ENCODE assay signal across 1 cellular context in the genomic region with DNA sequence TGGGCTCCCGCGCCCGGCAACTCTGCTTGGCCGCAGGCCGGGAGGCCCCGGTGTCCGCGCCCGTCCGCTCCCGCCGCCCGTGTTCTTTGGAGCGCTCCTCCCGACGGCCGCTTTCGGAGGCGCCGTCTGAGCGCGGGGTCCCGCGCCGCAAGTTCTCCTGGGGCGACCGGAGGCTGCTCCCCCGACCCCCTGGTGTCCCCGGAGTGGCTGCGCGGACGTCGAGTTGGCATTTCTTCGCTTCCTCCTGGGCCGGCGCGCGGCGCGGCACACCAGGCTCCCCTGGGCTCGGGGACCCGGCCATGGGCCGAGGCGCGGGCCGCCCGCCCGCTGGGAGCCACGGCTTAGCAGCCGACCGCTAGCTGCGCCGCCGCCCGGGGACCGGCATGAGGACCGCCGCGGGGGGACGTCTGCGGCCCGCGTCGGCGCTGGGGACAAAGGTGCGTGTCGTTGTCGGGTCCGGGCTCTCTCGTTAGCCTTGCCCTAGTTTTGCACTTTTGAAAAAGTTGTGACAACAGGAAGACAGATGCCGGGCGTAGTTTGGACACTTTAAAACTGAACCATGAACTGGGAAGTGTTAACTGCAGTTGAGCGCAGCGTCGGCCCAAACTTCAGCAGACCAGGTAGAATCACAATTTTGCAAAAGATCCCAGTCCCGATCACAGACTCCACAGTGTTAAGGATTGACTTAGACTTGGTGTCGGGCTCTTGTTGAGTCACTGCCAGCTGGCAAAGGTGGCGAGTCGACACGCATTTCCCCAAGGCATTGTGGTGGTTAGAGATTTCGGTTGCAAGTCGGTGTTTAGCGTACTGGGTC.
TF ChIP-seq lines count a peak whose summit lies in the region.

No MANE protein-coding gene starts in this region.

TF ChIP-seq in K562, 482 proteins besides CTCF, POLR2A, EP300 and RAD21 (continued from another document):
- TF ChIP-seq, protein P1, sequence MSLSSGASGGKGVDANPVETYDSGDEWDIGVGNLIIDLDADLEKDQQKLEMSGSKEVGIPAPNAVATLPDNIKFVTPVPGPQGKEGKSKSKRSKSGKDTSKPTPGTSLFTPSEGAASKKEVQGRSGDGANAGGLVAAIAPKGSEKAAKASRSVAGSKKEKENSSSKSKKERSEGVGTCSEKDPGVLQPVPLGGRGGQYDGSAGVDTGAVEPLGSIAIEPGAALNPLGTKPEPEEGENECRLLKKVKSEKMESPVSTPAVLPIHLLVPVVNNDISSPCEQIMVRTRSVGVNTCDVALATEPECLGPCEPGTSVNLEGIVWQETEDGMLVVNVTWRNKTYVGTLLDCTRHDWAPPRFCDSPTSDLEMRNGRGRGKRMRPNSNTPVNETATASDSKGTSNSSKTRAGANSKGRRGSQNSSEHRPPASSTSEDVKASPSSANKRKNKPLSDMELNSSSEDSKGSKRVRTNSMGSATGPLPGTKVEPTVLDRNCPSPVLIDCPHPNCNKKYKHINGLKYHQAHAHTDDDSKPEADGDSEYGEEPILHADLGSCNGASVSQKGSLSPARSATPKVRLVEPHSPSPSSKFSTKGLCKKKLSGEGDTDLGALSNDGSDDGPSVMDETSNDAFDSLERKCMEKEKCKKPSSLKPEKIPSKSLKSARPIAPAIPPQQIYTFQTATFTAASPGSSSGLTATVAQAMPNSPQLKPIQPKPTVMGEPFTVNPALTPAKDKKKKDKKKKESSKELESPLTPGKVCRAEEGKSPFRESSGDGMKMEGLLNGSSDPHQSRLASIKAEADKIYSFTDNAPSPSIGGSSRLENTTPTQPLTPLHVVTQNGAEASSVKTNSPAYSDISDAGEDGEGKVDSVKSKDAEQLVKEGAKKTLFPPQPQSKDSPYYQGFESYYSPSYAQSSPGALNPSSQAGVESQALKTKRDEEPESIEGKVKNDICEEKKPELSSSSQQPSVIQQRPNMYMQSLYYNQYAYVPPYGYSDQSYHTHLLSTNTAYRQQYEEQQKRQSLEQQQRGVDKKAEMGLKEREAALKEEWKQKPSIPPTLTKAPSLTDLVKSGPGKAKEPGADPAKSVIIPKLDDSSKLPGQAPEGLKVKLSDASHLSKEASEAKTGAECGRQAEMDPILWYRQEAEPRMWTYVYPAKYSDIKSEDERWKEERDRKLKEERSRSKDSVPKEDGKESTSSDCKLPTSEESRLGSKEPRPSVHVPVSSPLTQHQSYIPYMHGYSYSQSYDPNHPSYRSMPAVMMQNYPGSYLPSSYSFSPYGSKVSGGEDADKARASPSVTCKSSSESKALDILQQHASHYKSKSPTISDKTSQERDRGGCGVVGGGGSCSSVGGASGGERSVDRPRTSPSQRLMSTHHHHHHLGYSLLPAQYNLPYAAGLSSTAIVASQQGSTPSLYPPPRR (CRISPR knock-in tag; IDR thresholded peaks at IDR 0.05; ENCODE audit: borderline replicate concordance), result no peak
- TF ChIP-seq, protein P2, sequence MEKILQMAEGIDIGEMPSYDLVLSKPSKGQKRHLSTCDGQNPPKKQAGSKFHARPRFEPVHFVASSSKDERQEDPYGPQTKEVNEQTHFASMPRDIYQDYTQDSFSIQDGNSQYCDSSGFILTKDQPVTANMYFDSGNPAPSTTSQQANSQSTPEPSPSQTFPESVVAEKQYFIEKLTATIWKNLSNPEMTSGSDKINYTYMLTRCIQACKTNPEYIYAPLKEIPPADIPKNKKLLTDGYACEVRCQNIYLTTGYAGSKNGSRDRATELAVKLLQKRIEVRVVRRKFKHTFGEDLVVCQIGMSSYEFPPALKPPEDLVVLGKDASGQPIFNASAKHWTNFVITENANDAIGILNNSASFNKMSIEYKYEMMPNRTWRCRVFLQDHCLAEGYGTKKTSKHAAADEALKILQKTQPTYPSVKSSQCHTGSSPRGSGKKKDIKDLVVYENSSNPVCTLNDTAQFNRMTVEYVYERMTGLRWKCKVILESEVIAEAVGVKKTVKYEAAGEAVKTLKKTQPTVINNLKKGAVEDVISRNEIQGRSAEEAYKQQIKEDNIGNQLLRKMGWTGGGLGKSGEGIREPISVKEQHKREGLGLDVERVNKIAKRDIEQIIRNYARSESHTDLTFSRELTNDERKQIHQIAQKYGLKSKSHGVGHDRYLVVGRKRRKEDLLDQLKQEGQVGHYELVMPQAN (IDR thresholded peaks at IDR 0.05; ENCODE audit: borderline replicate concordance), result 0 out of 2 replicates have a peak, but pooled peaks have one; percentile 20
- TF ChIP-seq GATAD2B (IDR thresholded peaks at IDR 0.05; ENCODE audit: borderline replicate concordance) (0 out of 2 replicates have a peak, but pooled peaks have one; percentile 11), HDAC1 (IDR thresholded peaks at IDR 0.05) (peak in 1 of 2 experiments; percentile 35; a peak in 2 of 4 replicates), HOXB6 (CRISPR knock-in tag; IDR thresholded peaks at IDR 0.05; ENCODE audit: borderline replicate concordance) (no peak), BDP1 (IDR thresholded peaks at IDR 0.05; ENCODE audit: insufficient read depth, insufficient read length) (no peak), GTF2F1 (IDR thresholded peaks at IDR 0.05; ENCODE audit: low read depth, low read length) (no peak), TCF7 (IDR thresholded peaks at IDR 0.05; ENCODE audit: borderline replicate concordance) (no peak), SAP30 (IDR thresholded peaks at IDR 0.05; ENCODE audit: borderline replicate concordance, insufficient read depth, low read depth, low read length, poor library complexity, severe bottlenecking) (no peak), ZNF408 (CRISPR knock-in tag; IDR thresholded peaks at IDR 0.05; ENCODE audit: low read depth) (no peak), HNRNPLL (IDR thresholded peaks at IDR 0.05; ENCODE audit: low read depth, low read length, poor library complexity, severe bottlenecking) (peak; percentile 1), RB1 (IDR thresholded peaks at IDR 0.05; ENCODE audit: low read depth) (peak; percentile 31; the same call in 1 of the 2 replicates), CREM (IDR thresholded peaks at IDR 0.05; ENCODE audit: low read depth) (0 out of 2 replicates have a peak, but pooled peaks have one; percentile 4), ZNF239 (CRISPR knock-in tag; IDR thresholded peaks at IDR 0.05) (no peak), BRD4 (IDR thresholded peaks at IDR 0.05) (no peak), ZNF354B (CRISPR knock-in tag; IDR thresholded peaks at IDR 0.05) (no peak), ZNF436 (CRISPR knock-in tag; IDR thresholded peaks at IDR 0.05) (no peak), ZNF263 (CRISPR knock-in tag; IDR thresholded peaks at IDR 0.05; ENCODE audit: borderline replicate concordance) (peak; percentile 17; the same call in 1 of the 2 replicates), RHOXF2B (CRISPR knock-in tag; conservative IDR thresholded peaks at IDR 0.05) (no peak), NONO (IDR thresholded peaks at IDR 0.05; ENCODE audit: low read depth in 2 of 2, low read length in 1 of 2) (0 out of 4 replicates have a peak, but pooled peaks have one; percentile 2 to 23), SMAD4 (CRISPR knock-in tag; conservative IDR thresholded peaks at IDR 0.05) (no peak), IFI16 (CRISPR knock-in tag; IDR thresholded peaks at IDR 0.05) (0 out of 2 replicates have a peak, but pooled peaks have one; percentile 36), ZNF316 (IDR thresholded peaks at IDR 0.05) (no peak), SP1 (CRISPR knock-in tag; IDR thresholded peaks at IDR 0.05) (peak; percentile 49; the same call in 1 of the 2 replicates), CCAR2 (IDR thresholded peaks at IDR 0.05; ENCODE audit: low read depth, low read length) (no peak), MYBL2 (IDR thresholded peaks at IDR 0.05; ENCODE audit: low read depth) (no peak), MYBL2 (CRISPR knock-in tag; IDR thresholded peaks at IDR 0.05; ENCODE audit: borderline replicate concordance) (no peak), STAT5A (IDR thresholded peaks at IDR 0.05; ENCODE audit: borderline replicate concordance, low read length) (no peak), HDAC8 (tag; IDR thresholded peaks at IDR 0.05) (0 out of 2 replicates have a peak, but pooled peaks have one; percentile 4), TRIM24 (IDR thresholded peaks at IDR 0.05) (no peak)
- TF ChIP-seq, protein P3, sequence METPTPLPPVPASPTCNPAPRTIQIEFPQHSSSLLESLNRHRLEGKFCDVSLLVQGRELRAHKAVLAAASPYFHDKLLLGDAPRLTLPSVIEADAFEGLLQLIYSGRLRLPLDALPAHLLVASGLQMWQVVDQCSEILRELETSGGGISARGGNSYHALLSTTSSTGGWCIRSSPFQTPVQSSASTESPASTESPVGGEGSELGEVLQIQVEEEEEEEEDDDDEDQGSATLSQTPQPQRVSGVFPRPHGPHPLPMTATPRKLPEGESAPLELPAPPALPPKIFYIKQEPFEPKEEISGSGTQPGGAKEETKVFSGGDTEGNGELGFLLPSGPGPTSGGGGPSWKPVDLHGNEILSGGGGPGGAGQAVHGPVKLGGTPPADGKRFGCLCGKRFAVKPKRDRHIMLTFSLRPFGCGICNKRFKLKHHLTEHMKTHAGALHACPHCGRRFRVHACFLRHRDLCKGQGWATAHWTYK (CRISPR knock-in tag; IDR thresholded peaks at IDR 0.05), result no peak
- TF ChIP-seq, protein P4, sequence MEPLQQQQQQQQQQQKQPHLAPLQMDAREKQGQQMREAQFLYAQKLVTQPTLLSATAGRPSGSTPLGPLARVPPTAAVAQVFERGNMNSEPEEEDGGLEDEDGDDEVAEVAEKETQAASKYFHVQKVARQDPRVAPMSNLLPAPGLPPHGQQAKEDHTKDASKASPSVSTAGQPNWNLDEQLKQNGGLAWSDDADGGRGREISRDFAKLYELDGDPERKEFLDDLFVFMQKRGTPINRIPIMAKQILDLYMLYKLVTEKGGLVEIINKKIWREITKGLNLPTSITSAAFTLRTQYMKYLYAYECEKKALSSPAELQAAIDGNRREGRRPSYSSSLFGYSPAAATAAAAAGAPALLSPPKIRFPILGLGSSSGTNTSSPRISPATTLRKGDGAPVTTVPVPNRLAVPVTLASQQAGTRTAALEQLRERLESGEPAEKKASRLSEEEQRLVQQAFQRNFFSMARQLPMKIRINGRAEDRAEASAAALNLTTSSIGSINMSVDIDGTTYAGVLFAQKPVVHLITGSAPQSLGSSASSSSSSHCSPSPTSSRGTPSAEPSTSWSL (CRISPR knock-in tag; IDR thresholded peaks at IDR 0.05; ENCODE audit: borderline replicate concordance), result no peak
- TF ChIP-seq, protein P5, sequence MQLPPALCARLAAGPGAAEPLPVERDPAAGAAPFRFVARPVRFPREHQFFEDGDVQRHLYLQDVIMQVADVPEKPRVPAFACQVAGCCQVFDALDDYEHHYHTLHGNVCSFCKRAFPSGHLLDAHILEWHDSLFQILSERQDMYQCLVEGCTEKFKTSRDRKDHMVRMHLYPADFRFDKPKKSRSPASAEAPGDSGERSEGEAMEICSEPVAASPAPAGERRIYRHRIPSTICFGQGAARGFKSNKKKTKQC (CRISPR knock-in tag; IDR thresholded peaks at IDR 0.05), result peak; percentile 67; the same call in 1 of the 2 replicates
- TF ChIP-seq, protein P6, sequence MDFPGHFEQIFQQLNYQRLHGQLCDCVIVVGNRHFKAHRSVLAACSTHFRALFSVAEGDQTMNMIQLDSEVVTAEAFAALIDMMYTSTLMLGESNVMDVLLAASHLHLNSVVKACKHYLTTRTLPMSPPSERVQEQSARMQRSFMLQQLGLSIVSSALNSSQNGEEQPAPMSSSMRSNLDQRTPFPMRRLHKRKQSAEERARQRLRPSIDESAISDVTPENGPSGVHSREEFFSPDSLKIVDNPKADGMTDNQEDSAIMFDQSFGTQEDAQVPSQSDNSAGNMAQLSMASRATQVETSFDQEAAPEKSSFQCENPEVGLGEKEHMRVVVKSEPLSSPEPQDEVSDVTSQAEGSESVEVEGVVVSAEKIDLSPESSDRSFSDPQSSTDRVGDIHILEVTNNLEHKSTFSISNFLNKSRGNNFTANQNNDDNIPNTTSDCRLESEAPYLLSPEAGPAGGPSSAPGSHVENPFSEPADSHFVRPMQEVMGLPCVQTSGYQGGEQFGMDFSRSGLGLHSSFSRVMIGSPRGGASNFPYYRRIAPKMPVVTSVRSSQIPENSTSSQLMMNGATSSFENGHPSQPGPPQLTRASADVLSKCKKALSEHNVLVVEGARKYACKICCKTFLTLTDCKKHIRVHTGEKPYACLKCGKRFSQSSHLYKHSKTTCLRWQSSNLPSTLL (IDR thresholded peaks at IDR 0.05), result no peak
- TF ChIP-seq, protein P7, sequence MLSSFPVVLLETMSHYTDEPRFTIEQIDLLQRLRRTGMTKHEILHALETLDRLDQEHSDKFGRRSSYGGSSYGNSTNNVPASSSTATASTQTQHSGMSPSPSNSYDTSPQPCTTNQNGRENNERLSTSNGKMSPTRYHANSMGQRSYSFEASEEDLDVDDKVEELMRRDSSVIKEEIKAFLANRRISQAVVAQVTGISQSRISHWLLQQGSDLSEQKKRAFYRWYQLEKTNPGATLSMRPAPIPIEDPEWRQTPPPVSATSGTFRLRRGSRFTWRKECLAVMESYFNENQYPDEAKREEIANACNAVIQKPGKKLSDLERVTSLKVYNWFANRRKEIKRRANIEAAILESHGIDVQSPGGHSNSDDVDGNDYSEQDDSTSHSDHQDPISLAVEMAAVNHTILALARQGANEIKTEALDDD (IDR thresholded peaks at IDR 0.05), result no peak
- TF ChIP-seq, protein P8, sequence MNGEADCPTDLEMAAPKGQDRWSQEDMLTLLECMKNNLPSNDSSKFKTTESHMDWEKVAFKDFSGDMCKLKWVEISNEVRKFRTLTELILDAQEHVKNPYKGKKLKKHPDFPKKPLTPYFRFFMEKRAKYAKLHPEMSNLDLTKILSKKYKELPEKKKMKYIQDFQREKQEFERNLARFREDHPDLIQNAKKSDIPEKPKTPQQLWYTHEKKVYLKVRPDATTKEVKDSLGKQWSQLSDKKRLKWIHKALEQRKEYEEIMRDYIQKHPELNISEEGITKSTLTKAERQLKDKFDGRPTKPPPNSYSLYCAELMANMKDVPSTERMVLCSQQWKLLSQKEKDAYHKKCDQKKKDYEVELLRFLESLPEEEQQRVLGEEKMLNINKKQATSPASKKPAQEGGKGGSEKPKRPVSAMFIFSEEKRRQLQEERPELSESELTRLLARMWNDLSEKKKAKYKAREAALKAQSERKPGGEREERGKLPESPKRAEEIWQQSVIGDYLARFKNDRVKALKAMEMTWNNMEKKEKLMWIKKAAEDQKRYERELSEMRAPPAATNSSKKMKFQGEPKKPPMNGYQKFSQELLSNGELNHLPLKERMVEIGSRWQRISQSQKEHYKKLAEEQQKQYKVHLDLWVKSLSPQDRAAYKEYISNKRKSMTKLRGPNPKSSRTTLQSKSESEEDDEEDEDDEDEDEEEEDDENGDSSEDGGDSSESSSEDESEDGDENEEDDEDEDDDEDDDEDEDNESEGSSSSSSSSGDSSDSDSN (IDR thresholded peaks at IDR 0.05; ENCODE audit: borderline replicate concordance in 1 of 2, low read depth in 2 of 2, low read length in 2 of 2), result peak; percentile 62 to 87; a peak in 2 of 4 replicates
